1 cellular context compared by ENCODE assay signal in genomic region chr21:29074007-29074376, GRCh38.
TF ChIP-seq lines count a peak whose summit lies in the region.

No MANE protein-coding gene starts in this region.

TF ChIP-seq in K562, 482 proteins besides CTCF, POLR2A, EP300 and RAD21 (continued from another document and continues in another):
- TF ChIP-seq REST (CRISPR knock-in tag; IDR thresholded peaks at IDR 0.05; ENCODE audit: low read depth) (no peak), EZH2 (IDR thresholded peaks at IDR 0.05; ENCODE audit: borderline replicate concordance, low read depth, low read length) (no peak), ZNF75A (CRISPR knock-in tag; IDR thresholded peaks at IDR 0.05) (0 out of 2 replicates have a peak, but pooled peaks have one; percentile 44), ZBTB2 (IDR thresholded peaks at IDR 0.05) (no peak), SRSF3 (IDR thresholded peaks at IDR 0.05; ENCODE audit: insufficient read depth, low read length) (no peak), CEBPZ (IDR thresholded peaks at IDR 0.05; ENCODE audit: borderline replicate concordance, low read depth, low read length) (no peak), DLX4 (CRISPR knock-in tag; IDR thresholded peaks at IDR 0.05) (no peak), RNF219 (CRISPR knock-in tag; IDR thresholded peaks at IDR 0.05) (no peak), POU5F1 (IDR thresholded peaks at IDR 0.05; ENCODE audit: borderline replicate concordance, low read depth, low read length, partially characterized antibody) (no peak), ZBTB43 (CRISPR knock-in tag; IDR thresholded peaks at IDR 0.05) (no peak), JUNB (CRISPR knock-in tag; conservative IDR thresholded peaks at IDR 0.05) (no peak), BRF2 (IDR thresholded peaks at IDR 0.05; ENCODE audit: borderline replicate concordance, insufficient read depth, insufficient read length) (no peak), ELF4 (CRISPR knock-in tag; IDR thresholded peaks at IDR 0.05) (peak; percentile 64; the same call in 1 of the 2 replicates), RUNX1 (IDR thresholded peaks at IDR 0.05; ENCODE audit: low read depth) (no peak), NR2C2 (CRISPR knock-in tag; IDR thresholded peaks at IDR 0.05) (no peak), NR2C2 (tag; IDR thresholded peaks at IDR 0.05) (no peak), BCLAF1 (IDR thresholded peaks at IDR 0.05; ENCODE audit: borderline replicate concordance in 1 of 2, control insufficient read depth in 1 of 2, low read depth in 2 of 2, low read length in 1 of 2) (no peak), ZFP91 (CRISPR knock-in tag; IDR thresholded peaks at IDR 0.05) (no peak), ZNF282 (CRISPR knock-in tag; IDR thresholded peaks at IDR 0.05) (no peak), MAX (CRISPR knock-in tag; IDR thresholded peaks at IDR 0.05) (no peak), E2F1 (CRISPR knock-in tag; IDR thresholded peaks at IDR 0.05) (no peak), ZSCAN32 (CRISPR knock-in tag; IDR thresholded peaks at IDR 0.05) (no peak), ZKSCAN1 (IDR thresholded peaks at IDR 0.05; ENCODE audit: low read depth, low read length) (no peak), E2F3 (CRISPR knock-in tag; IDR thresholded peaks at IDR 0.05) (no peak), EHMT2 (IDR thresholded peaks at IDR 0.05) (no peak), TAF1 (IDR thresholded peaks at IDR 0.05; ENCODE audit: control insufficient read depth, extremely low read depth, insufficient read depth, low read length, severe bottlenecking) (no peak), IRF2 (CRISPR knock-in tag; IDR thresholded peaks at IDR 0.05) (no peak), RBM17 (IDR thresholded peaks at IDR 0.05; ENCODE audit: borderline replicate concordance, low read depth, low read length) (no peak), SMARCE1 (IDR thresholded peaks at IDR 0.05) (no peak; the same call in 1 of the 2 replicates), ZNF140 (CRISPR knock-in tag; IDR thresholded peaks at IDR 0.05) (no peak), PKNOX1 (IDR thresholded peaks at IDR 0.05) (no peak), MED1 (CRISPR knock-in tag; IDR thresholded peaks at IDR 0.05; ENCODE audit: borderline replicate concordance) (no peak), NUFIP1 (IDR thresholded peaks at IDR 0.05; ENCODE audit: partially characterized antibody) (no peak), NR2C1 (IDR thresholded peaks at IDR 0.05) (no peak), NR2C1 (tag; IDR thresholded peaks at IDR 0.05) (no peak), ZNF121 (CRISPR knock-in tag; conservative IDR thresholded peaks at IDR 0.05) (no peak), SMARCB1 (IDR thresholded peaks at IDR 0.05; ENCODE audit: insufficient read length, low read depth) (no peak), POLR2AphosphoS2 (IDR thresholded peaks at IDR 0.05; ENCODE audit: low read length) (no peak), RBM15 (IDR thresholded peaks at IDR 0.05; ENCODE audit: insufficient read depth, low read length) (no peak)
